Comparison of ENCODE assay signal across 8 cellular contexts in genomic region chr5:60521379-60522298, GRCh38.
DNase-seq lines count a peak whose midpoint lies in the region; ATAC-seq and TF ChIP-seq lines count a peak whose summit lies in the region.

No MANE protein-coding gene starts in this region.

- TF ChIP-seq CTCF in stomach (IDR thresholded peaks at IDR 0.05): no peak
- TF ChIP-seq CTCF in mammary epithelial cell (conservative IDR thresholded peaks at IDR 0.05 in 1 of 2, IDR thresholded peaks at IDR 0.05 in 1 of 2; ENCODE audit: extremely low read depth in 1 of 2, insufficient read depth in 1 of 2, low read depth in 1 of 2, low read length in 2 of 2): no peak
- TF ChIP-seq CTCF in lower leg skin (IDR thresholded peaks at IDR 0.05): no peak

- no peak overlapping the region for H3K9ac ChIP-seq in mammary epithelial cell (ENCODE audit: insufficient read depth, low read length)

- no peaks in the 10 kb centered on the region for H3K79me2 ChIP-seq in mammary epithelial cell (ENCODE audit: insufficient read depth, low read length)

- DNase-seq in SIG-M5 treated with dmso at 0.1 percent for 504 hours (lab: John Stamatoyannopoulos, UW; ENCODE audit: unreplicated experiment): peak; percentile 2
- DNase-seq in SIG-M5 (lab: John Stamatoyannopoulos, UW): no peak
- DNase-seq in RPMI8226: peak; percentile 20
- no peak for DNase-seq in stomach
- no peak for DNase-seq in NCI-H1092 treated with DMSO at 0.1 percent for 48 hours (lab: John Stamatoyannopoulos, UW)
- DNase-seq in mammary epithelial cell: no peak
- DNase-seq in lower leg skin (ENCODE audit: low spot score in 2 of 2): no peak

- dilution Hi-C loops in mammary epithelial cell (cut with HindIII; ENCODE audit: low sequenced_read_pairs): no loop called here

- in situ Hi-C loops in mammary epithelial cell (cut with MboI; ENCODE audit: low sequenced_read_pairs in 2 of 2): no loop called here

- no peak overlapping the region for H3K4me3 ChIP-seq in stomach
- H3K4me3 ChIP-seq in mammary epithelial cell (replicated peaks in 1 of 3; ENCODE audit: insufficient read depth in 1 of 3, low read depth in 2 of 3, low read length in 3 of 3): no peak overlapping the region
- no peak overlapping the region for H3K4me3 ChIP-seq in lower leg skin (ENCODE audit: low read depth, poor library complexity, severe bottlenecking)

- H3K4me1 ChIP-seq in stomach (peaks cover 10 to 61% (median 31%) of the 10 kb centered on the region in 4 donors), mammary epithelial cell (ENCODE audit: insufficient read depth, low read length) (no peaks in the 10 kb centered on the region)

- H3K9me3 ChIP-seq in stomach (no peaks in the 10 kb centered on the region), mammary epithelial cell (replicated peaks; ENCODE audit: insufficient read depth, low read length) (no peaks in the 10 kb centered on the region)

- no peaks in the 10 kb centered on the region for H3K27me3 ChIP-seq in stomach
- H3K27me3 ChIP-seq in mammary epithelial cell (ENCODE audit: insufficient read depth, low read length): no peaks in the 10 kb centered on the region

- 56 to 69% (median 63%) methylated on average over 5 of the region's 5 CpGs for WGBS in stomach, 5 donors
- 79% methylated on average over 5 of the region's 5 CpGs for WGBS in mammary epithelial cell (ENCODE audit: low coverage, missing lambda C conversion rate)
- WGBS in lower leg skin, 2 donors: 59 to 67% methylated on average over 5 of the region's 5 CpGs

- TF ChIP-seq POLR2A in stomach (IDR thresholded peaks at IDR 0.05): no peak
- TF ChIP-seq POLR2A in lower leg skin (IDR thresholded peaks at IDR 0.05): no peak

- H3K36me3 ChIP-seq in stomach (no peaks in the 10 kb centered on the region), mammary epithelial cell (ENCODE audit: insufficient read depth, low read length) (no peaks in the 10 kb centered on the region)

- no peaks in the 10 kb centered on the region for H4K20me1 ChIP-seq in mammary epithelial cell (ENCODE audit: insufficient read depth, low read length)

- CTCF ChIA-PET in mammary epithelial cell (lab: Charles Lee; ENCODE audit: low non-redundant PET): no interaction called here

- TF ChIP-seq EP300 in stomach (IDR thresholded peaks at IDR 0.05): no peak

- H3K27ac ChIP-seq in stomach (peak overlapping the region in 4 of 5 donors; percentile 62 to 85 (median 68)), mammary epithelial cell (ENCODE audit: insufficient read depth, low read depth, low read length) (no peak overlapping the region)

- intact Hi-C loops in stomach (cut with DNase I; ENCODE audit: low total_unique reads): no loop called here
- intact Hi-C loops in mammary epithelial cell (cut with micrococcal nuclease): no loop called here
- intact Hi-C loops in lower leg skin (cut with DNase I; ENCODE audit: low total_unique reads): no loop called here

- ATAC-seq in HG03039 (IDR thresholded peaks at IDR 0.05; ENCODE audit: unreplicated experiment): peak; percentile 32

- H2AFZ ChIP-seq in mammary epithelial cell (ENCODE audit: low read depth, low read length): no peak overlapping the region

- no peak overlapping the region for H3K4me2 ChIP-seq in mammary epithelial cell (ENCODE audit: insufficient read depth, low read depth, low read length)

- no TSS peak for BruUV-seq in mammary epithelial cell (replicated peaks; lab: Mats Ljungman, UMichigan)

Comparison
In these comparisons a context has a peak if more than half of its experiments do, and no peak if none do; other contexts are left out.
1. DNase-seq: peak in SIG-M5 treated with dmso at 0.1 percent for 504 hours (single experiment) and RPMI8226 (single experiment); none in SIG-M5 (single experiment), stomach (single experiment), NCI-H1092 treated with DMSO at 0.1 percent for 48 hours (single experiment), mammary epithelial cell (single experiment) and lower leg skin (0 of 2).